Comparison of ENCODE assay signal across 10 cellular contexts in the genomic region with DNA sequence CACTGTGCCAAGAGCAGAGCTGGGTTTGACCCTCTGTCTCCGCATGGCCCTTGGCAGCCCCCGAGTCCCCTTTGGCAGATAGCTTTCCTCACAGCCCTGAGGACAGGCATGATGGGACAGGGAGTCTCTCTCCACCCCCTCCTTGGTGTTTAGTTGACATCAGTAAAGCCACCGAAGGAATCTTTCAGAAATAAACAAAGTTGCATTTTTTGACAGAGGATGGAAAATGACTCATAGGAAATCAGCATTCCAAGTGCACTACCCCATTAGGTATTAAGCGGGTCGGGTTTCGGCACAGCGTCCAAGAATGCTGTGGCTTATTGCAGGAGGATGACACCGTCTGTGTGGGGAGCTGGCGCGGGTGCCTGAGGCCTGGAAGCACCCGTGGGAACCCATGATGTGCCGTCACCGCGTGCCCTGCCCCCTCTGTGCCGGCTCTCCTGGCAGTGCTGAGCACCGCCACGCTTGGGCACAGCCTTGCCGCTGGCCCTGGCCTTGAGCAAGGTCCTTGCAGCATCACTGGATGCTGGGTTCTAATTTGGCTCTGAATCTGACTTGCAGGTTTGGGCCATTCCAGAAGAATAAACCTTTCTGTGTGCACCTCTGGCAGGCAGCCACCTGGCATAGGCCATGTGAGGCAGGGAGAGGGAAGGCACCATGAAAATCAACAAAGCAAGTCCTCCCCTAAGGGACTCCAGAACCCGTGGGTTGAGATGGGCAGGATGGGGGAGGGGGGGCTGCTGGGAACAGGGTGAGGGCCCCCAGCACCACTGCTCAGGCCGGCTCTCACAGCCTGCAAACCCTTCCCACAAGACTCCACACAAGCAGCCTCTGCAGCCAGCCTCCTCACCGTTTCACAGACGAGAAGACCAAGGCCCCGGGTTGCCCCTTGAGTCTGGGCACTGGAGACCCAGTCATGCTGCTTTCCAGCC. TPM values are rescaled to one million over a fixed set of nuclear protein-coding genes. Genes with fewer than 3 reads are reported as not detected.
DNase-seq lines count a peak whose midpoint lies in the region; ATAC-seq and TF ChIP-seq lines count a peak whose summit lies in the region.
"Had no signal": no experiment of that assay in that cellular context is flagged by ENCODE, and none has a peak within 500 bp of the region (broad histone marks: within the 10 kb centered on the region; RNA-seq: fewer than 3 reads in every experiment).

No MANE protein-coding gene starts in this region.

- no peaks in the 10 kb centered on the region for H3K9me3 ChIP-seq in thyroid gland
- no peaks in the 10 kb centered on the region for H3K9me3 ChIP-seq in CD4-positive, alpha-beta memory T cell (ENCODE audit: control insufficient read depth in 1 of 2, low read length in 2 of 2)

- no peak for TF ChIP-seq POLR2A in thyroid gland (IDR thresholded peaks at IDR 0.05)

- H3K27ac Mint-ChIP-seq in glutamatergic neuron (ENCODE audit: unreplicated experiment) = no peak overlapping the region
- H3K27ac Mint-ChIP-seq in CD4-positive, alpha-beta memory T cell = no peak overlapping the region
- H3K27ac Mint-ChIP-seq: IgD-negative memory B cell had no signal

- POLR2A ChIA-PET in CD4-positive, alpha-beta memory T cell (lab: Charles Lee; ENCODE audit: partially characterized antibody) = no interaction called here

- peaks cover 14% of the 10 kb centered on the region for H3K36me3 Mint-ChIP-seq in glutamatergic neuron (ENCODE audit: unreplicated experiment)
- no peaks in the 10 kb centered on the region for H3K36me3 Mint-ChIP-seq in CD4-positive, alpha-beta memory T cell
- H3K36me3 Mint-ChIP-seq: IgD-negative memory B cell had no signal

- no peaks in the 10 kb centered on the region for H3K36me3 ChIP-seq in thyroid gland
- no peaks in the 10 kb centered on the region for H3K36me3 ChIP-seq in CD4-positive, alpha-beta memory T cell (ENCODE audit: insufficient read depth, low read length)
- H3K36me3 ChIP-seq: WERI-Rb-1 had no signal

- H3K27me3 Mint-ChIP-seq in glutamatergic neuron (ENCODE audit: unreplicated experiment) = peaks cover 7% of the 10 kb centered on the region
- H3K27me3 Mint-ChIP-seq in CD4-positive, alpha-beta memory T cell = peaks cover 0 to 5% of the 10 kb centered on the region in 2 donors

- H3K9me3 Mint-ChIP-seq in glutamatergic neuron (ENCODE audit: unreplicated experiment) = peaks cover 8% of the 10 kb centered on the region
- peaks cover 0 to 2% (median 0%) of the 10 kb centered on the region in 8 donors for H3K9me3 Mint-ChIP-seq in CD4-positive, alpha-beta memory T cell
- H3K9me3 Mint-ChIP-seq: IgD-negative memory B cell had no signal

- ATAC-seq in GM19452 (IDR thresholded peaks at IDR 0.05; ENCODE audit: unreplicated experiment) = no peak

- H3K4me1 Mint-ChIP-seq in glutamatergic neuron (ENCODE audit: low read depth, unreplicated experiment) = peaks cover 5% of the 10 kb centered on the region
- peaks cover 0 to 5% (median 1%) of the 10 kb centered on the region in 4 donors for H3K4me1 Mint-ChIP-seq in CD4-positive, alpha-beta memory T cell
- H3K4me1 Mint-ChIP-seq: IgD-negative memory B cell had no signal

- peak; percentile 96 for DNase-seq in HK-2 (ENCODE audit: unreplicated experiment)
- DNase-seq in astrocyte of the hippocampus (ENCODE audit: low read depth, low spot score) = peak; percentile 100
- peak; percentile 83 for DNase-seq in islet precursor cell
- peak; percentile 30 to 35 for DNase-seq in thyroid gland
- DNase-seq in glutamatergic neuron = no peak
- no peak for DNase-seq in CD4-positive, alpha-beta memory T cell
- no peak for DNase-seq in stimulated activated CD4-positive, alpha-beta T cell treated with anti-CD3 and anti-CD28 coated beads, Interleukin-2, amount 100 ng/mL, for 48 hours
- DNase-seq: WERI-Rb-1 had no signal

- no peak overlapping the region for H3K4me3 ChIP-seq in thyroid gland (replicated peaks in 1 of 3)
- no peak overlapping the region for H3K4me3 ChIP-seq in CD4-positive, alpha-beta memory T cell (ENCODE audit: low read length in 2 of 2)

- peaks cover 0 to 9% of the 10 kb centered on the region in 2 donors for H3K4me1 ChIP-seq in thyroid gland
- no peaks in the 10 kb centered on the region for H3K4me1 ChIP-seq in CD4-positive, alpha-beta memory T cell (ENCODE audit: insufficient read depth, low read length)

- H3K27ac ChIP-seq in thyroid gland = no peak overlapping the region
- H3K27ac ChIP-seq in CD4-positive, alpha-beta memory T cell (ENCODE audit: low read depth, low read length) = no peak overlapping the region
- H3K27ac ChIP-seq: WERI-Rb-1 had no signal

- CTCF ChIA-PET in CD4-positive, alpha-beta memory T cell (lab: Charles Lee; ENCODE audit: partially characterized antibody) = no interaction called here

- no peak overlapping the region for H3K4me3 Mint-ChIP-seq in glutamatergic neuron (ENCODE audit: unreplicated experiment)
- no peak overlapping the region for H3K4me3 Mint-ChIP-seq in CD4-positive, alpha-beta memory T cell
- H3K4me3 Mint-ChIP-seq: IgD-negative memory B cell had no signal

- TF ChIP-seq CTCF in thyroid gland (IDR thresholded peaks at IDR 0.05) (no peak), glutamatergic neuron (IDR thresholded peaks at IDR 0.05; ENCODE audit: partially characterized antibody, unreplicated experiment) (no peak)

- intact Hi-C loops in thyroid gland (cut with DNase I) = no loop called here
- intact Hi-C loops in CD4-positive, alpha-beta memory T cell (cut with micrococcal nuclease) = no loop called here

- no peaks in the 10 kb centered on the region for H3K27me3 ChIP-seq in thyroid gland
- H3K27me3 ChIP-seq in CD4-positive, alpha-beta memory T cell (ENCODE audit: insufficient read depth, low read length) = no peaks in the 10 kb centered on the region

- 67 to 78% methylated on average over 18 to 23 of the region's 23 CpGs for WGBS in thyroid gland, 2 donors

RNA-seq across cellular contexts. Expression of a gene that starts 50.5 kb away (rescaled TPM):
- total RNA-seq in thyroid gland = under 1 TPM; 0.22 to 0.96 (median 0.32) TPM
- 0.56 TPM for total RNA-seq in glutamatergic neuron (ENCODE audit: unreplicated experiment)
- under 1 TPM; 0.61 to 0.64 TPM for total RNA-seq in CD4-positive, alpha-beta memory T cell
- under 1 TPM in 1 of 2 donors, not detected in 1; 0.01 TPM for polyA plus RNA-seq in CD4-positive, alpha-beta memory T cell

Comparison
In these comparisons a context has a peak if more than half of its experiments do, and no peak if none do; other contexts are left out.
1. DNase-seq: peak in HK-2 (single experiment), astrocyte of the hippocampus (single experiment), islet precursor cell (single experiment) and thyroid gland (2 of 2); none in glutamatergic neuron (single experiment), CD4-positive, alpha-beta memory T cell (0 of 5) and stimulated activated CD4-positive, alpha-beta T cell treated with anti-CD3 and anti-CD28 coated beads, Interleukin-2, amount 100 ng/mL, for 48 hours (0 of 2).